Comparison of ENCODE assay signal across 10 cellular contexts in the genomic region with DNA sequence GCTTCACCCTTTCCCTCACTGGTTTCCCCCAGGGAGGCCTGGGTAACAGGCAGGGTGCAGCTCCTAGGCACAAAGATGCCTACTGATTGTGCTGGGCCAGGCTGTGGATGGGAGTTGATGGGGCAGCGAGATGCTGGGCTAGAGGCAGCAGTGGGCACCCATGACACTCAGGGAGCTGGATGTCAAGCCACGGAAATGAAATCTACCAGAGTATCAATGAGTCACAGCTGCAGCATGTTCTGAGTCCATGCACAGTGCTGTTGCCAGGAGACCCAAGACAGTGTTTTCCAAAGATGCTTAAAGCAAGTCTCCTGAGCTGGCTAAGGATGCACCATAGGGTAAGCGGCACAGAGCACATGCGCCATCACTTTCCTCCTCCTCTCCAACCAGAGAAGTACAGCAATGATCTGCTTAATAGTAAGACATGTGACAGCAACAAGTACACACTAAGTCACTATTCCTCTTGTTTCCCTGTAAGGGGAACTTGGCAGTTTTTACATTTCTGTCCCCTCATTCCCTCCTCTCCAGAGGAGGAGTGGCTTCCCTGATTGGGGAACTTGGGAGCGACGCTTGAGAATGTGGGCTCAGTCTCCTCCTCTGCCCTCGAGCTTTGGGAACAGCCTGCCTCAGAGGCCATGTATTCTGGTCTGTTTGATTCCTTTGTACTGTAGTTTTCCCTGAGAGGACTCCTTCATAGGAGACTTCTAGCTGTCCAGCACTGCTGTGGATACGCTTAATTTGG. TPM values are rescaled to one million over a fixed set of nuclear protein-coding genes. Genes with fewer than 3 reads are reported as not detected.
DNase-seq lines count a peak whose midpoint lies in the region; ATAC-seq, FAIRE-seq and TF ChIP-seq lines count a peak whose summit lies in the region.
"Had no signal": no experiment of that assay in that cellular context is flagged by ENCODE, and none has a peak within 500 bp of the region (broad histone marks: within the 10 kb centered on the region; RNA-seq: fewer than 3 reads in every experiment).

No MANE protein-coding gene starts in this region.

- H3K27ac ChIP-seq in H1 (ENCODE audit: low read depth, low read length): no peak overlapping the region
- H3K27ac ChIP-seq in neuronal stem cell (replicated peaks; ENCODE audit: low read length): no peak overlapping the region

- H4K20me1 ChIP-seq in H1 (replicated peaks in 1 of 2; ENCODE audit: control insufficient read depth in 1 of 2, insufficient read depth in 2 of 2, low read length in 2 of 2): no peaks in the 10 kb centered on the region

- H4K8ac ChIP-seq in H1 (ENCODE audit: extremely low read depth, insufficient read depth, low read length): no peak overlapping the region
- H4K8ac ChIP-seq in neuronal stem cell (ENCODE audit: low read depth, low read length): no peak overlapping the region

- 0 out of 2 replicates have a peak overlapping the region, but pooled peaks have one; percentile 10 for H2AFZ ChIP-seq in H1 (ENCODE audit: low read length)
- no peak overlapping the region for H2AFZ ChIP-seq in neuronal stem cell (ENCODE audit: low read length)

- H2BK15ac ChIP-seq in H1 (ENCODE audit: low read length) (no peak overlapping the region), neuronal stem cell (ENCODE audit: low read length) (no peak overlapping the region)

- H4K5ac ChIP-seq in H1 (ENCODE audit: insufficient read length, low read depth, low read length): no peak overlapping the region

- POLR2A ChIA-PET in BJ (lab: Charles Lee): no interaction called here
- POLR2A ChIA-PET in H1 (lab: Charles Lee; ENCODE audit: partially characterized antibody): no interaction called here

- CTCF ChIA-PET in BJ (lab: Yijun Ruan, JAX) (interaction anchor here (0.7 to 1.2 kb wide), 4 partner anchors 8 to 203 kb away, joined by 3 read pairs; no protein-coding TSS in a partner anchor), H1 (lab: Charles Lee; ENCODE audit: partially characterized antibody) (interaction anchor here (0.6 to 1.4 kb wide), 2 partner anchors 158 to 378 kb away, joined by 3 to 4 read pairs; no protein-coding TSS in a partner anchor)

- H2BK20ac ChIP-seq in H1 (ENCODE audit: low read length): no peak overlapping the region

- WGBS in H1 (ENCODE audit: extremely low coverage in 1 of 2, insufficient coverage in 1 of 2, insufficient read length in 1 of 2, insufficient replicate concordance in 2 of 2, low coverage in 1 of 2, low lambda C conversion rate in 2 of 2, missing lambda C conversion rate in 1 of 2), 2 experiments: 90% methylated on average over 7 of the region's 8 CpGs; no CpG with 5 or more reads in 1 of the 2 experiments
- no CpG with 5 or more reads among the region's 8 CpGs for whole genome bisulfite sequencing in neuronal stem cell (ENCODE audit: extremely low coverage in 2 of 2, insufficient read length in 2 of 2, insufficient replicate concordance in 1 of 2), 2 donors

- no peak overlapping the region for H3K56ac ChIP-seq in H1 (replicated peaks; ENCODE audit: insufficient read length, low read depth, low read length)

- H3K4me3 ChIP-seq in BJ (ENCODE audit: low read depth, low read length) (no peak overlapping the region), H1 (ENCODE audit: extremely low read depth in 1 of 4, insufficient read depth in 2 of 4, low read depth in 3 of 4, low read length in 4 of 4) (no peak overlapping the region), neuronal stem cell (ENCODE audit: low read length in 2 of 2) (no peak overlapping the region)
- H3K4me3 ChIP-seq: ascending aorta had no signal

- H3K23ac ChIP-seq in H1 (ENCODE audit: insufficient read length) (no peak overlapping the region), neuronal stem cell (ENCODE audit: low read depth, low read length, poor library complexity) (no peak overlapping the region)

- H3K27me3 ChIP-seq in BJ (ENCODE audit: control insufficient read depth, insufficient read depth, low read length): no peaks in the 10 kb centered on the region
- H3K27me3 ChIP-seq in H1 (replicated peaks in 1 of 4; ENCODE audit: control insufficient read depth in 3 of 4, extremely low read depth in 1 of 4, insufficient read depth in 3 of 4, low read length in 3 of 4): no peaks in the 10 kb centered on the region
- H3K27me3 ChIP-seq in neuronal stem cell (ENCODE audit: control insufficient read depth in 3 of 3, insufficient read depth in 3 of 3, low read depth in 1 of 3, low read length in 3 of 3): no peaks in the 10 kb centered on the region
- H3K27me3 ChIP-seq: ascending aorta had no signal

- H2AK5ac ChIP-seq in H1 (ENCODE audit: low read depth, low read length) (no peak overlapping the region), neuronal stem cell (ENCODE audit: low read depth, low read length) (no peak overlapping the region)

- no peak for FAIRE-seq in H1 (lab: Jason Lieb, UNC)
- FAIRE-seq: G401.6 had no signal

- no peak overlapping the region for H4K91ac ChIP-seq in H1 (replicated peaks; ENCODE audit: insufficient read length, low read length)
- H4K91ac ChIP-seq in neuronal stem cell (ENCODE audit: low read depth, low read length, poor library complexity): no peak overlapping the region

- H3K4me1 ChIP-seq in H1 (replicated peaks in 1 of 4; ENCODE audit: control insufficient read depth in 3 of 4, insufficient read depth in 4 of 4, low read length in 3 of 4) (peaks cover 0 to 1% (median 0%) of the 10 kb centered on the region in 4 experiments; a peak in 1 of 7 replicates), neuronal stem cell (ENCODE audit: control insufficient read depth in 2 of 2, insufficient read depth in 1 of 2, low read depth in 1 of 2, low read length in 2 of 2) (peaks cover 0 to 4% of the 10 kb centered on the region in 2 donors)

- no peak for TF ChIP-seq POLR2A in H1 (IDR thresholded peaks at IDR 0.05; ENCODE audit: control extremely low read depth in 1 of 2, low read depth in 2 of 2, low read length in 2 of 2)

- H2BK120ac ChIP-seq in H1 (replicated peaks; ENCODE audit: low read depth, low read length): no peak overlapping the region
- H2BK120ac ChIP-seq in neuronal stem cell (ENCODE audit: low read depth, low read length): no peak overlapping the region

- H3K9me3 ChIP-seq in H1 (ENCODE audit: insufficient read depth in 2 of 2, low read depth in 1 of 2, low read length in 1 of 2): no peaks in the 10 kb centered on the region
- no peaks in the 10 kb centered on the region for H3K9me3 ChIP-seq in neuronal stem cell (replicated peaks in 1 of 2; ENCODE audit: control insufficient read depth in 2 of 2, insufficient read depth in 1 of 2, low read depth in 1 of 2, low read length in 2 of 2)

- H3K4me2 ChIP-seq in H1 (ENCODE audit: insufficient read depth in 1 of 2, low read depth in 2 of 2, low read length in 2 of 2) (no peak overlapping the region), neuronal stem cell (ENCODE audit: insufficient read depth, low read length, poor library complexity, severe bottlenecking) (no peak overlapping the region)

- H2BK5ac ChIP-seq in H1 (ENCODE audit: low read depth, low read length) (no peak overlapping the region), neuronal stem cell (ENCODE audit: low read length) (no peak overlapping the region)

- H3K23me2 ChIP-seq in H1 (ENCODE audit: low read depth, low read length): no peaks in the 10 kb centered on the region

- TF ChIP-seq RAD21 in H1 (IDR thresholded peaks at IDR 0.05 in 1 of 2, conservative IDR thresholded peaks at IDR 0.05 in 1 of 2; ENCODE audit: low read depth in 2 of 2, low read length in 2 of 2): no peak

- TF ChIP-seq CTCF in BJ (IDR thresholded peaks at IDR 0.05; ENCODE audit: insufficient read depth, low read depth, low read length) (no peak), H1 (IDR thresholded peaks at IDR 0.05; ENCODE audit: control extremely low read depth in 1 of 3, insufficient read depth in 1 of 3, low read depth in 1 of 3, low read length in 3 of 3) (no peak), omental fat pad (IDR thresholded peaks at IDR 0.05) (no peak)

- no peaks in the 10 kb centered on the region for H3K36me3 ChIP-seq in BJ (ENCODE audit: control insufficient read depth, insufficient read depth, low read length)
- no peaks in the 10 kb centered on the region for H3K36me3 ChIP-seq in H1 (ENCODE audit: control insufficient read depth in 2 of 4, insufficient read depth in 4 of 4, low read length in 3 of 4)
- no peaks in the 10 kb centered on the region for H3K36me3 ChIP-seq in neuronal stem cell (replicated peaks in 1 of 2; ENCODE audit: control insufficient read depth in 2 of 2, insufficient read depth in 2 of 2, low read length in 2 of 2)
- H3K36me3 ChIP-seq: ascending aorta had no signal

- H3K18ac ChIP-seq in H1 (ENCODE audit: extremely low read depth, low read length) (no peak overlapping the region), neuronal stem cell (ENCODE audit: low read length) (peak overlapping the region; percentile 17)

- no peak for ATAC-seq in omental fat pad (ENCODE audit: low FRiP score)

- H3K9ac ChIP-seq in H1 (replicated peaks in 1 of 4; ENCODE audit: extremely low read depth in 1 of 4, low read depth in 3 of 4, low read length in 3 of 4) (no peak overlapping the region), neuronal stem cell (ENCODE audit: low read depth, low read length, poor library complexity) (no peak overlapping the region)

- H2BK12ac ChIP-seq in H1 (ENCODE audit: low read depth, low read length): no peak overlapping the region
- H2BK12ac ChIP-seq in neuronal stem cell (ENCODE audit: low read length): no peak overlapping the region

- H3K4ac ChIP-seq in H1 (replicated peaks; ENCODE audit: insufficient read length, low read depth, low read length) (no peak overlapping the region), neuronal stem cell (ENCODE audit: low read length) (no peak overlapping the region)

- no peak for TF ChIP-seq EP300 in H1 (IDR thresholded peaks at IDR 0.05; ENCODE audit: borderline replicate concordance in 1 of 2, low read depth in 2 of 2, low read length in 2 of 2)

- H3K79me1 ChIP-seq in H1 (ENCODE audit: low read depth, low read length) (no peaks in the 10 kb centered on the region), neuronal stem cell (ENCODE audit: low read depth, low read length) (no peaks in the 10 kb centered on the region)

- no peaks in the 10 kb centered on the region for H3K79me2 ChIP-seq in H1 (ENCODE audit: control insufficient read depth in 1 of 2, insufficient read depth in 2 of 2, low read length in 2 of 2)

- peak; percentile 83 for DNase-seq in BJ (ENCODE audit: low read depth)
- DNase-seq in LHCN-M2 (ENCODE audit: low read depth): peak; percentile 94
- no peak for DNase-seq in H1 (ENCODE audit: low read depth in 1 of 2, low spot score in 2 of 2)
- no peak for DNase-seq in neuronal stem cell (ENCODE audit: low spot score)
- no peak for DNase-seq in NCI-H524 (lab: John Stamatoyannopoulos, UW)
- DNase-seq in NCI-H1694 (lab: John Stamatoyannopoulos, UW): no peak
- no peak for DNase-seq in omental fat pad (ENCODE audit: low spot score)
- no peak for DNase-seq in HT-29 (ENCODE audit: low spot score)

- H3K14ac ChIP-seq in H1 (ENCODE audit: insufficient read length) (no peak overlapping the region), neuronal stem cell (ENCODE audit: low read length) (no peak overlapping the region)

RNA-seq across cellular contexts. Expression of a gene that starts 57.2 kb away (rescaled TPM):
- polyA plus RNA-seq in BJ (2011; rRNA removed) (191 and 197 TPM in 2 replicates), H1 (2011; rRNA removed) (18.4 and 19.3 TPM in 2 replicates)
- polyA minus RNA-seq in BJ (2011; rRNA and poly(A)+ RNA removed): 125 and 201 TPM in 2 replicates
- total RNA-seq in LHCN-M2 (2014; rRNA removed) (230 and 308 TPM in 2 replicates), omental fat pad (10 to 100 TPM; 12.1 to 54.9 (median 29.9) TPM)
- polyA plus RNA-seq in LHCN-M2 (2012): 222 TPM
- total RNA-seq in H1 (2021; fragmentation: NEBNext Ultra II Directional; extraction: Animal tissue kit (Norgen Biotek cat#: 25700)): 24.7 and 25.2 TPM in 2 replicates
- 19.7 TPM for polyA plus RNA-seq in H1 (2011; cell fraction: cytosol; rRNA removed)
- polyA plus RNA-seq in H1 (2011; cell fraction: nucleus; rRNA removed): 23.3 TPM
- polyA plus RNA-seq in H1 (2012, experiment 1 of 2): 12.0 to 23.5 TPM (median 15.7 TPM) in 4 replicates
- 7.4 TPM for polyA plus RNA-seq in H1 (2012, experiment 2 of 2)
- 23.5 TPM for polyA plus RNA-seq in H1 (2013, experiment 1 of 2)
- polyA plus RNA-seq in H1 (2013, experiment 2 of 2): 27.0 TPM
- 25.5 and 26.6 TPM in 2 replicates for polyA minus RNA-seq in H1 (2011; rRNA and poly(A)+ RNA removed)
- polyA minus RNA-seq in H1 (2011; cell fraction: cytosol; rRNA and poly(A)+ RNA removed): 10.1 TPM
- 23.3 TPM for polyA minus RNA-seq in H1 (2011; cell fraction: nucleus; rRNA and poly(A)+ RNA removed)
- 32.1 TPM for polyA plus RNA-seq in neuronal stem cell (2013, experiment 1 of 2)
- 31.5 TPM for polyA plus RNA-seq in neuronal stem cell (2013, experiment 2 of 2)
- 6.6 and 13.6 TPM in 2 replicates for total RNA-seq in HT-29 (2014; rRNA removed; shearing (Covaris generic))

Comparison
In these comparisons a context has a peak if more than half of its experiments do, and no peak if none do; other contexts are left out.
1. DNase-seq: peak in BJ (single experiment) and LHCN-M2 (single experiment); none in H1 (0 of 2), neuronal stem cell (single experiment), NCI-H524 (0 of 2), NCI-H1694 (single experiment), omental fat pad (single experiment) and HT-29 (single experiment).